8 cellular contexts compared by ENCODE assay signal in the genomic region with DNA sequence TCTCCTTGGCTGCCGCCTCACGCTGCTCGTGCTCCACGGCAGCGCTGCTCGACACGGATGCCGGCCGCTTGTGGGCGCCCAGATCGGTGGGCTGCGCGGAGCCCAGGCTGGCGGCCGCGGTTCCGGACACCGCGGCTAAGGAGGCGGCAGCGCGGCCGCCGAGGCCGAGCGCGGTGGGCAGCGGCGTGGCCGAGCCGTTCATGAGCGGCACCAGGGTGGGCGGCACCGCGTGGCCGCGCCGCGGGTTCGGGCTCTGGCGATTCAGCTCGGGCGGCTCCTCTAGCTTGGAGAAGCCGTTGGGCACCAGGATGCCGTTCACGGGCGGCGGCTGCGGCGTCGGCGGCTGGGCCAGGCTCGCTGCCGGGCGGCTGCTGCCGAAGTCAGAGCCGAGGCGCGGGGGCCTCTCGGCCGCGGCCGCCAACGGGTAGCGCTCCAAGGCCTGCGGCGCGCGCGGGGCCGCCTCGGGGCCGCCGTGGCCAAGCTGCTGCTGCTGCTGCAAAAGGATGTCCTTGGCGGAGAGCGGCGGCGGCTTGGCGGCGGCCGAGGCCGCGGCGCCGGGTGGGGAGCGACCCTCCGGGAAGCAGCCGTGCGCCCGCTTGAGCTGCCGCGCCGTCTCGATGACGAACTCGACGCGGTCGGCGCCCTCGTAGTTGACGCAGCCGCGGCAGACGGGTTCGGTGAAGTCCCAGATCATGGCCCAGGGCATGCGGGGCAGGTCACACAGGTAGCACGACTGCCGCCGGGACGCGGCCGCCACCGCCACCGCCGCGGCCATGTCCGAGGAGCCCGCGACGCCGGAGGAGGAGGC. TPM values are rescaled to one million over a fixed set of nuclear protein-coding genes. Genes with fewer than 3 reads are reported as not detected.
DNase-seq lines count a peak whose midpoint lies in the region.

No MANE protein-coding gene starts in this region.

- H3K9me3 ChIP-seq in effector memory CD4-positive, alpha-beta T cell (ENCODE audit: control insufficient read depth, low read length): no peaks in the 10 kb centered on the region
- H3K9me3 ChIP-seq in muscle layer of duodenum (ENCODE audit: control insufficient read depth in 1 of 2, low read length in 2 of 2) (no peaks in the 10 kb centered on the region), stomach smooth muscle (ENCODE audit: control insufficient read depth in 2 of 2, low read length in 2 of 2) (no peaks in the 10 kb centered on the region)

- no peaks in the 10 kb centered on the region for H3K9me3 Mint-ChIP-seq in activated CD4-positive, alpha-beta memory T cell treated with anti-CD3 and anti-CD28 coated beads for 36 hours

- H3K4me3 ChIP-seq in effector memory CD4-positive, alpha-beta T cell (ENCODE audit: insufficient read depth, low read depth, low read length, poor library complexity, severe bottlenecking): peak overlapping the region; percentile 65
- H3K4me3 ChIP-seq in muscle layer of duodenum (ENCODE audit: low read depth in 1 of 2, low read length in 2 of 2) (peak overlapping the region; percentile 93 to 98), stomach smooth muscle (ENCODE audit: low read length in 2 of 2) (peak overlapping the region; percentile 94 to 98)

- H3K36me3 Mint-ChIP-seq in activated CD4-positive, alpha-beta memory T cell treated with anti-CD3 and anti-CD28 coated beads for 36 hours: peaks cover 46% of the 10 kb centered on the region

- H3K9ac ChIP-seq in stomach smooth muscle (ENCODE audit: low read length in 2 of 2): peak overlapping the region; percentile 82 to 98

- intact Hi-C loops in activated CD4-positive, alpha-beta memory T cell treated with anti-CD3 and anti-CD28 coated beads for 36 hours (cut with micrococcal nuclease): loop anchor here (1.0 to 5.0 kb wide), 2 partner anchors 108 to 212 kb away; no protein-coding TSS in a partner anchor

- no peaks in the 10 kb centered on the region for H3K27me3 ChIP-seq in effector memory CD4-positive, alpha-beta T cell (replicated peaks; ENCODE audit: control insufficient read depth, insufficient read depth, low read length, poor library complexity, severe bottlenecking)
- no peaks in the 10 kb centered on the region for H3K27me3 ChIP-seq in muscle layer of duodenum (ENCODE audit: low read depth, low read length)
- no peaks in the 10 kb centered on the region for H3K27me3 ChIP-seq in stomach smooth muscle (ENCODE audit: control insufficient read depth in 1 of 2, insufficient read depth in 2 of 2, low read length in 2 of 2)

- peak overlapping the region; percentile 98 for H3K27ac ChIP-seq in effector memory CD4-positive, alpha-beta T cell (ENCODE audit: insufficient read depth, low read length, poor library complexity, severe bottlenecking)
- H3K27ac ChIP-seq in muscle layer of duodenum (ENCODE audit: low read length) (peak overlapping the region; percentile 100), stomach smooth muscle (ENCODE audit: low read length) (peak overlapping the region; percentile 98)

- peaks cover 41% of the 10 kb centered on the region for H3K4me1 ChIP-seq in effector memory CD4-positive, alpha-beta T cell (ENCODE audit: control insufficient read depth, insufficient read depth, low read length, poor library complexity, severe bottlenecking)
- H3K4me1 ChIP-seq in muscle layer of duodenum (ENCODE audit: control insufficient read depth in 1 of 2, insufficient read depth in 2 of 2, low read length in 2 of 2): peaks cover 18 to 29% of the 10 kb centered on the region in 2 donors
- peaks cover 27% of the 10 kb centered on the region for H3K4me1 ChIP-seq in stomach smooth muscle (ENCODE audit: control insufficient read depth, insufficient read depth, low read length)

- peak overlapping the region; percentile 100 for H3K27ac Mint-ChIP-seq in activated CD4-positive, alpha-beta memory T cell treated with anti-CD3 and anti-CD28 coated beads for 36 hours

- POLR2A ChIA-PET in activated CD4-positive, alpha-beta memory T cell treated with anti-CD3 and anti-CD28 coated beads for 36 hours (lab: Charles Lee): interaction anchor here (1.0 to 7.0 kb wide), 8 partner anchors 9 to 718 kb away, joined by 3 to 124 read pairs (median 16); no protein-coding TSS in a partner anchor

- peaks cover 39% of the 10 kb centered on the region for H3K4me1 Mint-ChIP-seq in activated CD4-positive, alpha-beta memory T cell treated with anti-CD3 and anti-CD28 coated beads for 36 hours (ENCODE audit: low read depth)

- in situ Hi-C loops in Caki2 (cut with HindIII; ENCODE audit: low pct_unique_long_range_greater_than_20kb, low sequenced_read_pairs) (loop anchor here (25.0 kb wide), 2 partner anchors 353 to 453 kb away; no protein-coding TSS in a partner anchor), KBM-7 (cut with MboI; ENCODE audit: low pct_unique_long_range_greater_than_20kb, low sequenced_read_pairs) (loop anchor here (25.0 kb wide), 2 partner anchors 253 to 353 kb away; no protein-coding TSS in a partner anchor)

- H3K36me3 ChIP-seq in effector memory CD4-positive, alpha-beta T cell (ENCODE audit: control insufficient read depth, insufficient read depth, low read length): peaks cover 11% of the 10 kb centered on the region
- H3K36me3 ChIP-seq in muscle layer of duodenum (ENCODE audit: control insufficient read depth in 1 of 2, insufficient read depth in 2 of 2, low read length in 2 of 2): peaks cover 30% of the 10 kb centered on the region in 2 donors
- peaks cover 8 to 30% of the 10 kb centered on the region in 2 donors for H3K36me3 ChIP-seq in stomach smooth muscle (ENCODE audit: control insufficient read depth in 2 of 2, insufficient read depth in 2 of 2, low read length in 2 of 2)

- H3K27me3 Mint-ChIP-seq in activated CD4-positive, alpha-beta memory T cell treated with anti-CD3 and anti-CD28 coated beads for 36 hours: peaks cover 5% of the 10 kb centered on the region

- CTCF ChIA-PET in activated CD4-positive, alpha-beta memory T cell treated with anti-CD3 and anti-CD28 coated beads for 36 hours (lab: Charles Lee): interaction anchor here (0.9 to 1.0 kb wide), 2 partner anchors 8 to 108 kb away, joined by 3 read pairs; no protein-coding TSS in a partner anchor

- DNase-seq in Caki2 (ENCODE audit: low read depth) (peak; percentile 50), KBM-7 (peak; percentile 42), GM03348 (ENCODE audit: low spot score) (no peak), occipital lobe (lab: John Stamatoyannopoulos, UW) (no peak)
- DNase-seq in activated CD4-positive, alpha-beta memory T cell treated with anti-CD3 and anti-CD28 coated beads for 36 hours: peak; percentile 81
- peak; percentile 67 to 69 (median 67) for DNase-seq in effector memory CD4-positive, alpha-beta T cell

- H3K4me3 Mint-ChIP-seq in activated CD4-positive, alpha-beta memory T cell treated with anti-CD3 and anti-CD28 coated beads for 36 hours: peak overlapping the region; percentile 96

RNA-seq across cellular contexts. Expression of gene IRF2BP2, which starts 1.1 kb away (rescaled TPM):
- total RNA-seq in Caki2 (2014; rRNA removed; shearing (Covaris generic); ENCODE audit: low replicate concordance): 40.0 and 43.2 TPM in 2 replicates
- 100 to 1,000 TPM; 139 to 147 TPM for total RNA-seq in activated CD4-positive, alpha-beta memory T cell treated with anti-CD3 and anti-CD28 coated beads for 36 hours
- total RNA-seq in occipital lobe: 140 TPM

Comparison
In these comparisons a context has a peak if more than half of its experiments do, and no peak if none do; other contexts are left out.
1. DNase-seq: peak in Caki2 (single experiment), KBM-7 (single experiment), activated CD4-positive, alpha-beta memory T cell treated with anti-CD3 and anti-CD28 coated beads for 36 hours (single experiment) and effector memory CD4-positive, alpha-beta T cell (3 of 3); none in GM03348 (single experiment) and occipital lobe (single experiment).
2. Peak in every context shown above with its lines, with median percentiles within 50 percentile points of each other: H3K27ac ChIP-seq and H3K4me3 ChIP-seq.